In genomic region chr2:102048465-102048864, GRCh38 we compare ENCODE assay signal across 17 cellular contexts. TPM values are rescaled to one million over a fixed set of nuclear protein-coding genes. Genes with fewer than 3 reads are reported as not detected.
DNase-seq lines count a peak whose midpoint lies in the region; ATAC-seq, FAIRE-seq and TF ChIP-seq lines count a peak whose summit lies in the region.
"Had no signal": no experiment of that assay in that cellular context is flagged by ENCODE, and none has a peak within 500 bp of the region (broad histone marks: within the 10 kb centered on the region; RNA-seq: fewer than 3 reads in every experiment).

No MANE protein-coding gene starts in this region.

- no peaks in the 10 kb centered on the region for H3K27me3 ChIP-seq in IMR-90 (ENCODE audit: control insufficient read depth, insufficient read depth, low read length)
- no peaks in the 10 kb centered on the region for H3K27me3 ChIP-seq in muscle layer of duodenum (ENCODE audit: low read depth, low read length)
- H3K27me3 ChIP-seq in transverse colon: no peaks in the 10 kb centered on the region
- H3K27me3 ChIP-seq: colonic mucosa had no signal

- peak overlapping the region; percentile 65; the same call in 1 of the 2 replicates for H2BK20ac ChIP-seq in IMR-90 (ENCODE audit: low read depth, low read length)

- peak overlapping the region; percentile 72; the same call in 1 of the 2 replicates for H3K18ac ChIP-seq in IMR-90 (ENCODE audit: low read depth, low read length)

- H2AFZ ChIP-seq in IMR-90 (replicated peaks; ENCODE audit: low read length, poor library complexity): peak overlapping the region; percentile 51

- POLR2A ChIA-PET in IMR-90 (lab: Charles Lee; ENCODE audit: unreplicated experiment): interaction anchor here (0.5 kb wide), 1 partner anchor 228 kb away, joined by 3 read pairs; no protein-coding TSS in a partner anchor

- H3K4me2 ChIP-seq in IMR-90 (ENCODE audit: low read depth, low read length): no peak overlapping the region

- TF ChIP-seq CTCF in IMR-90 (conservative IDR thresholded peaks at IDR 0.05; ENCODE audit: low read depth, low read length) (no peak), transverse colon (IDR thresholded peaks at IDR 0.05) (no peak)

- H2BK120ac ChIP-seq in IMR-90 (ENCODE audit: low read depth, low read length): peak overlapping the region; percentile 74

- peak; percentile 73 for DNase-seq in IMR-90
- peak; percentile 20 for DNase-seq in dermis blood vessel endothelial cell
- peak; percentile 46 for DNase-seq in transverse colon
- DNase-seq in NCI-H82 treated with DMSO at 0.1 percent for 48 hours (lab: John Stamatoyannopoulos, UW; ENCODE audit: unreplicated experiment): no peak
- no peak for DNase-seq in GM12892 (ENCODE audit: insufficient read length)
- DNase-seq in G401 (ENCODE audit: low spot score): no peak
- DNase-seq: activated CD4-positive, alpha-beta T cell treated with anti-CD3 and anti-CD28 coated beads for 4 hours; activated naive CD8-positive, alpha-beta T cell treated with anti-CD3 and anti-CD28 coated beads, Interleukin-2, amount 10 ng/mL, durations not matched to agents 7 days and 5 days; activated T-cell treated with anti-CD3 and anti-CD28 coated beads, Interleukin-2, amount 50 U/mL, for 1 hour; colonic mucosa; GDM1; Kasumi-1; midbrain; NCI-H1930; NCI-H774 had no signal

- H3K56ac ChIP-seq in IMR-90 (ENCODE audit: extremely low read depth, insufficient read depth, low read length): no peak overlapping the region

- intact Hi-C loops in IMR-90 (cut with micrococcal nuclease) (no loop called here), transverse colon (cut with DNase I; ENCODE audit: low total_unique reads) (no loop called here)

- no peak overlapping the region for H2AK9ac ChIP-seq in IMR-90 (replicated peaks; ENCODE audit: low read depth, low read length, poor library complexity)

- H3K9me1 ChIP-seq in IMR-90 (ENCODE audit: insufficient read depth, low read length): peaks cover 21% of the 10 kb centered on the region

- H2AK5ac ChIP-seq in IMR-90 (ENCODE audit: low read depth, low read length): peak overlapping the region; percentile 83

- TF ChIP-seq RAD21 in IMR-90 (IDR thresholded peaks at IDR 0.05; ENCODE audit: low read length): no peak

- no peaks in the 10 kb centered on the region; the same call in 1 of the 2 replicates for H4K20me1 ChIP-seq in IMR-90 (ENCODE audit: insufficient read depth, low read length)

- ATAC-seq in IMR-90 (ENCODE audit: low read depth): no peak

- FAIRE-seq in GM12892 (lab: Jason Lieb, UNC): no peak

- no peak overlapping the region for H4K91ac ChIP-seq in IMR-90 (ENCODE audit: insufficient read depth, low read depth, low read length)

- H4K8ac ChIP-seq in IMR-90 (ENCODE audit: low read depth in 2 of 2, low read length in 2 of 2): peak overlapping the region in 1 of 2 experiments; percentile 60; a peak in 1 of 4 replicates

- no peak overlapping the region for H3K9ac ChIP-seq in IMR-90 (ENCODE audit: low read depth, low read length)

- no peak overlapping the region for H2BK5ac ChIP-seq in IMR-90 (ENCODE audit: low read depth, low read length, poor library complexity, severe bottlenecking)

- CTCF ChIA-PET in IMR-90 (lab: Yijun Ruan, JAX): no interaction called here

- H3K9me3 ChIP-seq in IMR-90 (ENCODE audit: control insufficient read depth, insufficient read depth, low read length) (no peaks in the 10 kb centered on the region), muscle layer of duodenum (ENCODE audit: control insufficient read depth in 1 of 2, low read length in 2 of 2) (no peaks in the 10 kb centered on the region), transverse colon (no peaks in the 10 kb centered on the region)
- H3K9me3 ChIP-seq: colonic mucosa had no signal

- no TSS peak for BruUV-seq in IMR-90 (replicated peaks; lab: Mats Ljungman, UMichigan)

- H3K23ac ChIP-seq in IMR-90 (ENCODE audit: low read depth, low read length): peak overlapping the region; percentile 54

- H3K79me1 ChIP-seq in IMR-90 (ENCODE audit: low read depth in 1 of 2, low read length in 2 of 2): no peaks in the 10 kb centered on the region; a peak in 1 of 4 replicates

- 40% methylated on average over 3 of the region's 8 CpGs; no CpG with 5 or more reads in 1 of the 2 experiments for WGBS in IMR-90 (ENCODE audit: extremely low coverage in 2 of 2, insufficient read length in 1 of 2), 2 experiments
- 28 to 61% methylated on average over 6 to 8 of the region's 8 CpGs for WGBS in transverse colon (ENCODE audit: low coverage in 1 of 2), 2 donors

- no peak for TF ChIP-seq POLR2A in IMR-90 (IDR thresholded peaks at IDR 0.05; ENCODE audit: low read depth, low read length)
- TF ChIP-seq POLR2A in transverse colon (IDR thresholded peaks at IDR 0.05): no peak
- TF ChIP-seq POLR2A in GM12892 (IDR thresholded peaks at IDR 0.05; ENCODE audit: low read depth, low read length): no peak

- H3K4me3 ChIP-seq in IMR-90 (ENCODE audit: insufficient read depth, low read depth, low read length) (no peak overlapping the region), muscle layer of duodenum (ENCODE audit: low read depth in 1 of 2, low read length in 2 of 2) (no peak overlapping the region), transverse colon (no peak overlapping the region)
- H3K4me3 ChIP-seq: colonic mucosa had no signal

- H3K4me1 ChIP-seq in IMR-90 (ENCODE audit: control insufficient read depth, insufficient read depth, low read length): peaks cover 29% of the 10 kb centered on the region
- peaks cover 13 to 14% of the 10 kb centered on the region in 2 donors for H3K4me1 ChIP-seq in muscle layer of duodenum (ENCODE audit: control insufficient read depth in 1 of 2, insufficient read depth in 2 of 2, low read length in 2 of 2)
- H3K4me1 ChIP-seq in transverse colon: peaks cover 16 to 57% (median 39%) of the 10 kb centered on the region in 4 donors
- H3K4me1 ChIP-seq: colonic mucosa had no signal

- dilution Hi-C loops in IMR-90 (cut with HindIII; ENCODE audit: low sequenced_read_pairs, unreplicated experiment): no loop called here

- peak; percentile 68 for TF ChIP-seq EP300 in transverse colon (IDR thresholded peaks at IDR 0.05; ENCODE audit: low read depth)

- peak overlapping the region; percentile 95; the same call in 1 of the 3 replicates for H2BK15ac ChIP-seq in IMR-90 (ENCODE audit: low read depth, low read length)

- H4K5ac ChIP-seq in IMR-90 (ENCODE audit: low read depth, low read length): peak overlapping the region; percentile 52; the same call in 1 of the 2 replicates

- peak overlapping the region; percentile 85; the same call in 1 of the 2 replicates for H3K4ac ChIP-seq in IMR-90 (ENCODE audit: low read depth, low read length)

- peak overlapping the region; percentile 47; the same call in 1 of the 2 replicates for H3K27ac ChIP-seq in IMR-90 (ENCODE audit: insufficient read depth, low read length)
- peak overlapping the region; percentile 82 for H3K27ac ChIP-seq in muscle layer of duodenum (ENCODE audit: low read length)
- H3K27ac ChIP-seq in transverse colon: peak overlapping the region; percentile 81 to 87 (median 84)
- H3K27ac ChIP-seq: colonic mucosa had no signal

- in situ Hi-C loops in IMR-90 (cut with MboI; ENCODE audit: low sequenced_read_pairs) (no loop called here), transverse colon (cut with MboI; ENCODE audit: low pct_ligation_motif_present in 1 of 4, low pct_unique_long_range_greater_than_20kb in 1 of 4, low sequenced_read_pairs in 3 of 4) (loop anchor here in 1 of 4 donors (25.0 kb wide), 1 partner anchor 114 kb away; no protein-coding TSS in a partner anchor), G401 (cut with HindIII; ENCODE audit: low sequenced_read_pairs) (no loop called here)

- peak overlapping the region; percentile 94 for H3K14ac ChIP-seq in IMR-90 (replicated peaks; ENCODE audit: low read depth, low read length)

- H3K36me3 ChIP-seq in IMR-90 (ENCODE audit: control insufficient read depth, insufficient read depth, low read length) (no peaks in the 10 kb centered on the region), muscle layer of duodenum (ENCODE audit: control insufficient read depth in 1 of 2, insufficient read depth in 2 of 2, low read length in 2 of 2) (no peaks in the 10 kb centered on the region), transverse colon (no peaks in the 10 kb centered on the region)
- H3K36me3 ChIP-seq: colonic mucosa had no signal

TF ChIP-seq in IMR-90, 13 proteins besides CTCF, POLR2A, EP300 and RAD21:
- TF ChIP-seq FOS (IDR thresholded peaks at IDR 0.05; ENCODE audit: low read depth, low read length) (peak; percentile 50; the same call in 1 of the 2 replicates), ELK1 (IDR thresholded peaks at IDR 0.05; ENCODE audit: borderline replicate concordance, low read depth, low read length) (no peak)

RNA-seq across cellular contexts. Expression of gene IL1R2, which starts 56.7 kb away (rescaled TPM):
- total RNA-seq in IMR-90 (2012; rRNA removed) (not detected in 2 replicates), dermis blood vessel endothelial cell (0.28 and 0.34 TPM in 2 replicates), transverse colon (10 to 100 TPM in 3 of 4 donors, 1 to 10 TPM in 1; 7.1 to 52.4 (median 29.9) TPM)
- not detected in 2 replicates for polyA plus RNA-seq in IMR-90 (2012; rRNA removed)
- 0.03 TPM in 1 of 2 replicates, not detected in the other for polyA plus RNA-seq in IMR-90 (2012; cell fraction: cytosol; rRNA removed)
- polyA plus RNA-seq in IMR-90 (2012; cell fraction: nucleus; rRNA removed; ENCODE audit: low replicate concordance): 0.14 TPM in 1 of 2 replicates, not detected in the other
- 1.1 TPM for polyA plus RNA-seq in GM12892 (2012; ENCODE audit: missing spikeins)
- total RNA-seq in G401 (2014; rRNA removed; shearing (Covaris generic)): not detected in 2 replicates
- total RNA-seq: osteocyte had no signal

Comparison
In these comparisons a context has a peak if more than half of its experiments do, and no peak if none do; other contexts are left out.
1. DNase-seq: peak in IMR-90 (single experiment), dermis blood vessel endothelial cell (single experiment) and transverse colon (single experiment); none in NCI-H82 treated with DMSO at 0.1 percent for 48 hours (single experiment), GM12892 (single experiment) and G401 (single experiment).
2. Peak in every context shown above with its lines, with median percentiles within 50 percentile points of each other: H3K27ac ChIP-seq.